ENCODE assay signal across 30 cellular contexts in the genomic region with DNA sequence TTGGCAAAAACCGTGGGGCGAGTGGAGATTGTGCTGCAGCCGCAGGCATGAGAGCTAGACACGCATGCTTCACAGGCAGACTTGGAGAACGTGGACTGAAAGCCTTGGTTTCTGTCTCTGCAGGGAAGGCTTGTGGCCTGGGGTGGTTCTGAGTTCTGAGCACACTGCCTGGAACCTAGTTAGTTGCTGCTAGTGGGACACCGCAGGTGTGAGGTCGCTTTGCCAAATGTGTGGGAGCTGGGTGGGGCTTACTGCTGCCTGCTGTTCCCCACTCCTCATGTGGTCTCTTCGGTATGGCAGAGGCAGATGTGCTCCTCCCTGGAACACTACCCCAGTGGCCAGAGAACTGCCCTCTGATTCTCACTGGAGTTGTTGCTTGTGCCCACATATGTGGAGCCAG.
"Had no signal": no experiment of that assay in that cellular context is flagged by ENCODE, and none has a peak within 500 bp of the region (broad histone marks: within the 10 kb centered on the region; RNA-seq: fewer than 3 reads in every experiment).

No MANE protein-coding gene starts in this region.

- H3K27me3 ChIP-seq: body of pancreas, breast epithelium had no signal

- H3K36me3 ChIP-seq: breast epithelium, WERI-Rb-1 had no signal

- H3K36me3 Mint-ChIP-seq: activated naive CD4-positive, alpha-beta T cell treated with anti-CD3 and anti-CD28 coated beads, Interleukin-2, amount 50 U/mL, for 24 hours; activated naive CD8-positive, alpha-beta T cell treated with anti-CD3 and anti-CD28 coated beads, Interleukin-2, amount 10 ng/mL, durations not matched to agents 7 days and 5 days had no signal

- H3K4me3 ChIP-seq: body of pancreas, breast epithelium had no signal

- H3K27ac ChIP-seq: body of pancreas, breast epithelium, WERI-Rb-1 had no signal

- DNase-seq: activated CD4-positive, alpha-beta T cell treated with anti-CD3 and anti-CD28 coated beads for 1 hour; activated CD4-positive, alpha-beta T cell treated with anti-CD3 and anti-CD28 coated beads for 48 hours; activated CD4-positive, CD25-positive, alpha-beta regulatory T cell; activated CD8-positive, alpha-beta T cell treated with anti-CD3 and anti-CD28 coated beads for 36 hours; activated gamma-delta T cell; activated naive CD4-positive, alpha-beta T cell treated with Interleukin-2 at 50 U/mL for 16 hours; activated naive CD8-positive, alpha-beta T cell treated with anti-CD3 and anti-CD28 coated beads, Interleukin-2, amount 10 ng/mL, durations not matched to agents 7 days and 5 days; activated T-cell treated with anti-CD3 and anti-CD28 coated beads, Interleukin-2, amount 50 U/mL, for 1 hour; activated T-cell treated with anti-CD3 and anti-CD28 coated beads, Interleukin-2, amount 50 U/mL, for 72 hours; amygdala; body of pancreas; caudate nucleus; Kasumi-1; KG1; MM.1S; MV-4-11; NCI-H1092; NCI-H1436 treated with DMSO at 0.1 percent for 48 hours; NCI-H1694 treated with DMSO at 0.1 percent for 48 hours; NCI-H2029; NCI-H345; NCI-H526; NCI-H748 treated with DMSO at 0.1 percent for 48 hours; Right ventricle myocardium superior; SW 1271; T1000; WERI-Rb-1 had no signal

- H3K9me3 ChIP-seq: body of pancreas had no signal

- H3K9me3 Mint-ChIP-seq: activated naive CD4-positive, alpha-beta T cell treated with anti-CD3 and anti-CD28 coated beads, Interleukin-2, amount 50 U/mL, for 24 hours; activated naive CD8-positive, alpha-beta T cell treated with anti-CD3 and anti-CD28 coated beads, Interleukin-2, amount 10 ng/mL, durations not matched to agents 7 days and 5 days had no signal

- H3K27ac Mint-ChIP-seq: activated CD8-positive, alpha-beta T cell treated with anti-CD3 and anti-CD28 coated beads for 36 hours; activated naive CD4-positive, alpha-beta T cell treated with anti-CD3 and anti-CD28 coated beads, Interleukin-2, amount 50 U/mL, for 24 hours; activated naive CD8-positive, alpha-beta T cell treated with anti-CD3 and anti-CD28 coated beads, Interleukin-2, amount 10 ng/mL, durations not matched to agents 7 days and 5 days; activated T-cell treated with anti-CD3 and anti-CD28 coated beads, Interleukin-2, amount 50 U/mL, for 72 hours; activated T-helper 2 cell treated with anti-CD3 and anti-CD28 coated beads, Interferon-gamma antibody, Interleukin-2, Interleukin-4, amounts not matched to agents 10 μg/mL and 5 μg/mL and 100 μg/mL, durations not matched to agents 14 hours and 24 hours and 36 hours had no signal

- H3K27me3 Mint-ChIP-seq: activated CD8-positive, alpha-beta T cell treated with anti-CD3 and anti-CD28 coated beads for 36 hours; activated naive CD4-positive, alpha-beta T cell treated with anti-CD3 and anti-CD28 coated beads, Interleukin-2, amount 50 U/mL, for 24 hours; activated naive CD8-positive, alpha-beta T cell treated with anti-CD3 and anti-CD28 coated beads, Interleukin-2, amount 10 ng/mL, durations not matched to agents 7 days and 5 days had no signal

- ATAC-seq: activated CD8-positive, alpha-beta T cell treated with anti-CD3 and anti-CD28 coated beads for 36 hours; activated T-cell treated with anti-CD3 and anti-CD28 coated beads, Interleukin-2, amount 50 U/mL, for 72 hours; body of pancreas had no signal

- H3K4me1 Mint-ChIP-seq: activated naive CD4-positive, alpha-beta T cell treated with anti-CD3 and anti-CD28 coated beads, Interleukin-2, amount 50 U/mL, for 24 hours; activated naive CD8-positive, alpha-beta T cell treated with anti-CD3 and anti-CD28 coated beads, Interleukin-2, amount 10 ng/mL, durations not matched to agents 7 days and 5 days had no signal

- H3K4me1 ChIP-seq: body of pancreas, breast epithelium had no signal

- H3K4me3 Mint-ChIP-seq: activated CD8-positive, alpha-beta T cell treated with anti-CD3 and anti-CD28 coated beads for 36 hours; activated naive CD4-positive, alpha-beta T cell treated with anti-CD3 and anti-CD28 coated beads, Interleukin-2, amount 50 U/mL, for 24 hours; activated naive CD8-positive, alpha-beta T cell treated with anti-CD3 and anti-CD28 coated beads, Interleukin-2, amount 10 ng/mL, durations not matched to agents 7 days and 5 days; activated T-cell treated with anti-CD3 and anti-CD28 coated beads, Interleukin-2, amount 50 U/mL, for 72 hours had no signal
